21 cellular contexts compared by ENCODE assay signal in genomic region chr10:71532878-71533277, GRCh38.
"Had no signal": no experiment of that assay in that cellular context is flagged by ENCODE, and none has a peak within 500 bp of the region (broad histone marks: within the 10 kb centered on the region; RNA-seq: fewer than 3 reads in every experiment).

No MANE protein-coding gene starts in this region.

- H3K27me3 ChIP-seq: brain microvascular endothelial cell, testis, uterus had no signal

- H3K36me3 ChIP-seq: brain microvascular endothelial cell, uterus had no signal

- H3K36me3 Mint-ChIP-seq: memory B cell; stimulated activated memory B cell treated with anti-CD40 and anti-IgM and Interleukin-4, amounts not matched to agents 10 μg/mL and 1 μg/mL and 100 μg/mL, for 72 hours had no signal

- H3K9me3 ChIP-seq: testis, uterus had no signal

- H3K4me1 Mint-ChIP-seq: stimulated activated memory B cell treated with anti-CD40 and anti-IgM and Interleukin-4, amounts not matched to agents 10 μg/mL and 1 μg/mL and 100 μg/mL, for 72 hours had no signal

- H3K4me3 Mint-ChIP-seq: central memory CD8-positive, alpha-beta T cell; memory B cell; nephron; stimulated activated memory B cell treated with anti-CD40 and anti-IgM and Interleukin-4, amounts not matched to agents 10 μg/mL and 1 μg/mL and 100 μg/mL, for 72 hours; T-helper 1 cell treated with Interleukin-12 subunit alpha and Interleukin-12 subunit beta and Interleukin-4 antibody, amounts not matched to agents 30 μg/mL and 1 μg/mL, for 36 hours had no signal

- H3K4me3 ChIP-seq: testis, uterus had no signal

- H3K27me3 Mint-ChIP-seq: activated T-helper 17 cell treated with anti-CD3 and anti-CD28 coated beads, Interleukin-2, amount 50 U/mL, for 72 hours had no signal

- ATAC-seq: activated T-helper 17 cell treated with anti-CD3 and anti-CD28 coated beads, Interleukin-2, amount 50 U/mL, for 72 hours; esophagus mucosa; sciatic nerve; stimulated activated memory B cell treated with anti-CD40 and anti-IgM and Interleukin-4, amounts not matched to agents 10 μg/mL and 1 μg/mL and 100 μg/mL, for 72 hours had no signal

- DNase-seq: activated CD4-positive, alpha-beta T cell treated with anti-CD3 and anti-CD28 coated beads for 48 hours; activated CD4-positive, CD25-positive, alpha-beta regulatory T cell; anterior cingulate cortex; brain microvascular endothelial cell; effector memory CD4-positive, alpha-beta T cell; foreskin melanocyte; hypothalamus; occipital lobe; posterior cingulate gyrus; small intestine; testis; trophoblast cell; uterus had no signal

- H3K27ac ChIP-seq: brain microvascular endothelial cell, testis, uterus had no signal

- H3K4me1 ChIP-seq: testis, uterus had no signal

- H3K9me3 Mint-ChIP-seq: activated T-helper 17 cell treated with anti-CD3 and anti-CD28 coated beads, Interleukin-2, amount 50 U/mL, for 72 hours; central memory CD8-positive, alpha-beta T cell; memory B cell; nephron; stimulated activated memory B cell treated with anti-CD40 and anti-IgM and Interleukin-4, amounts not matched to agents 10 μg/mL and 1 μg/mL and 100 μg/mL, for 72 hours had no signal

- H3K27ac Mint-ChIP-seq: memory B cell; stimulated activated memory B cell treated with anti-CD40 and anti-IgM and Interleukin-4, amounts not matched to agents 10 μg/mL and 1 μg/mL and 100 μg/mL, for 72 hours; T-helper 1 cell treated with Interleukin-12 subunit alpha and Interleukin-12 subunit beta and Interleukin-4 antibody, amounts not matched to agents 30 μg/mL and 1 μg/mL, for 36 hours had no signal
